ENCODE assay signal across 12 cellular contexts in genomic region chr10:124057580-124057979, GRCh38. TPM values are rescaled to one million over a fixed set of nuclear protein-coding genes. Genes with fewer than 3 reads are reported as not detected.
DNase-seq lines count a peak whose midpoint lies in the region; ATAC-seq lines count a peak whose summit lies in the region.
"Had no signal": no experiment of that assay in that cellular context is flagged by ENCODE, and none has a peak within 500 bp of the region (broad histone marks: within the 10 kb centered on the region; RNA-seq: fewer than 3 reads in every experiment).

No MANE protein-coding gene starts in this region.

- peaks cover 5% of the 10 kb centered on the region for H3K79me1 ChIP-seq in mesendoderm (ENCODE audit: low read length)

- H3K56ac ChIP-seq in mesendoderm (ENCODE audit: low read length): no peak overlapping the region

- H3K23ac ChIP-seq in mesendoderm (ENCODE audit: low read length): peak overlapping the region; percentile 24

- no peak overlapping the region for H3K18ac ChIP-seq in mesendoderm (ENCODE audit: low read length)

- peak; percentile 56 for DNase-seq in NCI-H1694 treated with DMSO at 0.1 percent for 48 hours (lab: John Stamatoyannopoulos, UW)
- no peak for DNase-seq in mesendoderm
- DNase-seq in retina: peak; percentile 52
- DNase-seq in left cardiac atrium: no peak
- DNase-seq: CD4-positive, CD25-positive, alpha-beta regulatory T cell; DMS 273 treated with DMSO at 0.1 percent for 48 hours; IMR-90 had no signal

- H2AK5ac ChIP-seq in mesendoderm (ENCODE audit: low read length): no peak overlapping the region

- no peak overlapping the region for H4K5ac ChIP-seq in mesendoderm (ENCODE audit: low read length)

- no peaks in the 10 kb centered on the region for H3K27me3 ChIP-seq in BLaER1 treated with 17β-estradiol and CSF1 and Interleukin-3, amounts not matched to agents 10 nM and 100 nM
- H3K27me3 ChIP-seq in mesendoderm (ENCODE audit: insufficient read depth, low read length, poor library complexity): no peaks in the 10 kb centered on the region

- H3K27ac ChIP-seq in BLaER1 treated with 17β-estradiol and CSF1 and Interleukin-3, amounts not matched to agents 10 nM and 100 nM: peak overlapping the region in 7 of 11 experiments; percentile 5 to 59 (median 29); a peak in 6 of 22 replicates
- H3K27ac ChIP-seq in mesendoderm (ENCODE audit: low read depth, low read length): no peak overlapping the region
- H3K27ac ChIP-seq: A549 had no signal

- H2BK15ac ChIP-seq in mesendoderm (replicated peaks; ENCODE audit: low read depth): no peak overlapping the region

- peaks cover 1% of the 10 kb centered on the region for H3K79me2 ChIP-seq in mesendoderm (ENCODE audit: control insufficient read depth, insufficient read depth, low read length)

- no peak overlapping the region for H2BK120ac ChIP-seq in mesendoderm (ENCODE audit: low read depth, low read length)

- H2BK5ac ChIP-seq in mesendoderm (ENCODE audit: low read length): no peak overlapping the region

- no CpG with 5 or more reads among the region's 6 CpGs for WGBS in mesendoderm (ENCODE audit: extremely low coverage, insufficient coverage, low lambda C conversion rate)

- H3K4me2 ChIP-seq in BLaER1 treated with 17β-estradiol and CSF1 and Interleukin-3, amounts not matched to agents 10 nM and 100 nM: peak overlapping the region in 10 of 11 experiments; percentile 3 to 87 (median 70); a peak in 16 of 22 replicates
- no peak overlapping the region for H3K4me2 ChIP-seq in mesendoderm (ENCODE audit: low read length)
- H3K4me2 ChIP-seq: A549 had no signal

- H4K8ac ChIP-seq in mesendoderm (ENCODE audit: low read depth, low read length): no peak overlapping the region

- peaks cover 82 to 100% (median 92%) of the 10 kb centered on the region in 10 experiments for H3K4me1 ChIP-seq in BLaER1 treated with 17β-estradiol and CSF1 and Interleukin-3, amounts not matched to agents 10 nM and 100 nM
- H3K4me1 ChIP-seq in mesendoderm (ENCODE audit: control insufficient read depth, low read depth, low read length): peaks cover 2% of the 10 kb centered on the region

- H3K9ac ChIP-seq in BLaER1 treated with 17β-estradiol and CSF1 and Interleukin-3, amounts not matched to agents 10 nM and 100 nM: peak overlapping the region in 2 of 11 experiments; percentile 11 to 12; a peak in 3 of 22 replicates
- H3K9ac ChIP-seq in mesendoderm (ENCODE audit: low read length): no peak overlapping the region

- no peak overlapping the region for H3K4me3 ChIP-seq in BLaER1 treated with 17β-estradiol and CSF1 and Interleukin-3, amounts not matched to agents 10 nM and 100 nM
- H3K4me3 ChIP-seq in mesendoderm (ENCODE audit: low read length): no peak overlapping the region
- H3K4me3 ChIP-seq: A549 had no signal

- H3K9me3 ChIP-seq in BLaER1 treated with 17β-estradiol and CSF1 and Interleukin-3, amounts not matched to agents 10 nM and 100 nM (replicated peaks in 1 of 11): peaks cover 0 to 20% (median 0%) of the 10 kb centered on the region in 11 experiments; a peak in 10 of 22 replicates
- H3K9me3 ChIP-seq: A549 had no signal

- no peak overlapping the region for H3K4ac ChIP-seq in mesendoderm (ENCODE audit: low read depth, low read length)

- intact Hi-C loops in left cardiac atrium (cut with DNase I): no loop called here

- no peak for ATAC-seq in HG02571 (IDR thresholded peaks at IDR 0.05; ENCODE audit: unreplicated experiment)
- no peak for ATAC-seq in GM19328 (IDR thresholded peaks at IDR 0.05; ENCODE audit: unreplicated experiment)
- no peak for ATAC-seq in left cardiac atrium
- ATAC-seq: A549, HCT116 had no signal

- peaks cover 60 to 93% (median 86%) of the 10 kb centered on the region in 11 experiments for H3K36me3 ChIP-seq in BLaER1 treated with 17β-estradiol and CSF1 and Interleukin-3, amounts not matched to agents 10 nM and 100 nM
- H3K36me3 ChIP-seq in mesendoderm (ENCODE audit: control insufficient read depth, insufficient read depth, low read length): no peaks in the 10 kb centered on the region

- H4K20me1 ChIP-seq in BLaER1 treated with 17β-estradiol and CSF1 and Interleukin-3, amounts not matched to agents 10 nM and 100 nM: peaks cover 33 to 100% (median 90%) of the 10 kb centered on the region in 11 experiments; a peak in 19 of 22 replicates

RNA-seq across cellular contexts. Expression of gene CHST15, which starts 35.8 kb away (rescaled TPM):
- 12.6 TPM for polyA plus RNA-seq in mesendoderm (2013, experiment 1 of 2)
- polyA plus RNA-seq in mesendoderm (2013, experiment 2 of 2): 12.3 TPM
- total RNA-seq in left cardiac atrium: 10 to 100 TPM in 1 of 2 donors, 1 to 10 TPM in 1; 9.2 to 17.8 TPM

Comparison
In these comparisons a context has a peak if more than half of its experiments do, and no peak if none do; other contexts are left out.
1. DNase-seq: peak in NCI-H1694 treated with DMSO at 0.1 percent for 48 hours (single experiment) and retina (single experiment); none in mesendoderm (single experiment) and left cardiac atrium (single experiment).